13 cellular contexts compared by ENCODE assay signal in genomic region chr13:32988588-32989256, GRCh38. TPM values are rescaled to one million over a fixed set of nuclear protein-coding genes. Genes with fewer than 3 reads are reported as not detected.
A peak's percentile ranks its signal among the peaks of the same experiment; 100 is the strongest.
DNase-seq lines count a peak whose midpoint lies in the region; ATAC-seq, FAIRE-seq and TF ChIP-seq lines count a peak whose summit lies in the region.
"Had no signal": no experiment of that assay in that cellular context is flagged by ENCODE, and none has a peak within 500 bp of the region (broad histone marks: within the 10 kb centered on the region; RNA-seq: fewer than 3 reads in every experiment).

No MANE protein-coding gene starts in this region.

- no peak for TF ChIP-seq CTCF in progenitor cell of endocrine pancreas (IDR thresholded peaks at IDR 0.05; ENCODE audit: unreplicated experiment)

- no peaks in the 10 kb centered on the region for H3K36me3 ChIP-seq in muscle layer of duodenum (ENCODE audit: control insufficient read depth in 1 of 2, insufficient read depth in 2 of 2, low read length in 2 of 2)
- H3K36me3 ChIP-seq: sigmoid colon had no signal

- ATAC-seq in GM19351 (IDR thresholded peaks at IDR 0.05; ENCODE audit: unreplicated experiment) (peak; percentile 60), T-helper 17 cell (no peak), GM18520 (IDR thresholded peaks at IDR 0.05; ENCODE audit: unreplicated experiment) (no peak)
- ATAC-seq: K562 had no signal

- no peak overlapping the region for H3K27ac ChIP-seq in muscle layer of duodenum (ENCODE audit: low read length)
- H3K27ac ChIP-seq: sigmoid colon had no signal

- H3K4me1 Mint-ChIP-seq in T-helper 17 cell (no peaks in the 10 kb centered on the region), progenitor cell of endocrine pancreas (ENCODE audit: low read depth) (no peaks in the 10 kb centered on the region)

- H3K4me1 ChIP-seq in muscle layer of duodenum (ENCODE audit: control insufficient read depth in 1 of 2, insufficient read depth in 2 of 2, low read length in 2 of 2) = peaks cover 0 to 7% of the 10 kb centered on the region in 2 donors

- H3K36me3 Mint-ChIP-seq in T-helper 17 cell (ENCODE audit: low read depth) = no peaks in the 10 kb centered on the region
- no peaks in the 10 kb centered on the region for H3K36me3 Mint-ChIP-seq in progenitor cell of endocrine pancreas (ENCODE audit: insufficient read depth)
- H3K36me3 Mint-ChIP-seq: type B pancreatic cell had no signal

- DNase-seq in NCI-H146 (lab: John Stamatoyannopoulos, UW) (peak; percentile 5), NCI-H146 treated with DMSO at 0.1 percent for 48 hours (lab: John Stamatoyannopoulos, UW; ENCODE audit: unreplicated experiment) (no peak), T-helper 17 cell (no peak), progenitor cell of endocrine pancreas (ENCODE audit: low spot score, unreplicated experiment) (no peak), RCC 7860 (ENCODE audit: low spot score) (no peak)
- DNase-seq: NCI-H2171 treated with DMSO at 0.1 percent for 48 hours, sigmoid colon had no signal

- peaks cover 13% of the 10 kb centered on the region for H3K9me3 Mint-ChIP-seq in progenitor cell of endocrine pancreas (ENCODE audit: low read depth)

- H3K27ac Mint-ChIP-seq in T-helper 17 cell (no peak overlapping the region), progenitor cell of endocrine pancreas (no peak overlapping the region)
- H3K27ac Mint-ChIP-seq: type B pancreatic cell had no signal

- H3K27me3 Mint-ChIP-seq in T-helper 17 cell (peaks cover 20% of the 10 kb centered on the region), progenitor cell of endocrine pancreas (peaks cover 5% of the 10 kb centered on the region)
- H3K27me3 Mint-ChIP-seq: type B pancreatic cell had no signal

- FAIRE-seq in RCC 7860 (lab: Jason Lieb, UNC) = no peak
- FAIRE-seq: K562 had no signal

- no peaks in the 10 kb centered on the region for H3K27me3 ChIP-seq in muscle layer of duodenum (ENCODE audit: low read depth, low read length)
- H3K27me3 ChIP-seq: sigmoid colon had no signal

- H3K4me3 ChIP-seq in muscle layer of duodenum (ENCODE audit: low read depth in 1 of 2, low read length in 2 of 2) = peak overlapping the region; percentile 16 to 38
- H3K4me3 ChIP-seq: K562, sigmoid colon had no signal

- H3K9me3 ChIP-seq in T-helper 17 cell (ENCODE audit: control insufficient read depth, low read length, poor library complexity, severe bottlenecking) (peaks cover 3% of the 10 kb centered on the region), muscle layer of duodenum (ENCODE audit: control insufficient read depth in 1 of 2, low read length in 2 of 2) (peaks cover 0 to 3% of the 10 kb centered on the region in 2 donors)
- H3K9me3 ChIP-seq: sigmoid colon had no signal

- H3K4me3 Mint-ChIP-seq in T-helper 17 cell (peak overlapping the region; percentile 34), progenitor cell of endocrine pancreas (ENCODE audit: low read depth) (no peak overlapping the region)
- H3K4me3 Mint-ChIP-seq: type B pancreatic cell had no signal

RNA-seq across cellular contexts. Expression of gene KL, which starts 27.5 kb away (rescaled TPM):
- total RNA-seq in T-helper 17 cell (not detected), progenitor cell of endocrine pancreas (0.93 and 1.1 TPM in 2 replicates)
- total RNA-seq: A172, K562 had no signal
